In genomic region chr10:26854524-26854923, GRCh38 we compare ENCODE assay signal across 24 cellular contexts. TPM values are rescaled to one million over a fixed set of nuclear protein-coding genes. Genes with fewer than 3 reads are reported as not detected.
DNase-seq lines count a peak whose midpoint lies in the region; ATAC-seq, FAIRE-seq and TF ChIP-seq lines count a peak whose summit lies in the region.
"Had no signal": no experiment of that assay in that cellular context is flagged by ENCODE, and none has a peak within 500 bp of the region (broad histone marks: within the 10 kb centered on the region; RNA-seq: fewer than 3 reads in every experiment).

No MANE protein-coding gene starts in this region.

- ATAC-seq in HepG2 (peak; percentile 71), right lobe of liver (no peak), T-cell (replicated peaks in 1 of 4) (no peak), foreskin keratinocyte (no peak)

- H3K4me3 ChIP-seq in HepG2 (replicated peaks in 1 of 3; ENCODE audit: insufficient read depth in 1 of 3, low read depth in 2 of 3, low read length in 3 of 3) (no peak overlapping the region), right lobe of liver (no peak overlapping the region), H7 (ENCODE audit: insufficient read depth, low read depth, low read length) (no peak overlapping the region)
- H3K4me3 ChIP-seq: breast epithelium, esophagus muscularis mucosa, PC-9, SJCRH30, spleen had no signal

- peaks cover 88% of the 10 kb centered on the region for H3K79me2 ChIP-seq in HepG2 (ENCODE audit: insufficient read depth, low read length)

- no peaks in the 10 kb centered on the region for H3K9me3 Mint-ChIP-seq in T-cell

- no peaks in the 10 kb centered on the region for H3K36me3 ChIP-seq in HepG2 (replicated peaks in 1 of 2; ENCODE audit: control insufficient read depth in 1 of 2, insufficient read depth in 2 of 2, low read length in 2 of 2)
- H3K36me3 ChIP-seq in right lobe of liver = no peaks in the 10 kb centered on the region
- no peaks in the 10 kb centered on the region for H3K36me3 ChIP-seq in H7 (replicated peaks; ENCODE audit: control insufficient read depth, insufficient read depth, low read length)
- H3K36me3 ChIP-seq: breast epithelium, esophagus muscularis mucosa, WERI-Rb-1 had no signal

- H4K20me1 ChIP-seq in HepG2 (ENCODE audit: insufficient read depth, low read length) = peaks cover 17% of the 10 kb centered on the region

- H3K27me3 Mint-ChIP-seq in T-cell = no peaks in the 10 kb centered on the region

- TF ChIP-seq POLR2A in HepG2 (IDR thresholded peaks at IDR 0.05; ENCODE audit: insufficient read depth in 1 of 2, low read depth in 2 of 2, low read length in 2 of 2) (no peak), right lobe of liver (IDR thresholded peaks at IDR 0.05) (no peak), GM12892 (IDR thresholded peaks at IDR 0.05; ENCODE audit: low read depth, low read length) (no peak)

- H2AFZ ChIP-seq in HepG2 (ENCODE audit: low read length) = no peak overlapping the region
- H2AFZ ChIP-seq: PC-9 had no signal

- no peaks in the 10 kb centered on the region for H3K9me3 ChIP-seq in HepG2 (ENCODE audit: low read length)
- H3K9me3 ChIP-seq in right lobe of liver = no peaks in the 10 kb centered on the region
- H3K9me3 ChIP-seq: breast epithelium, esophagus muscularis mucosa, SJCRH30, spleen had no signal

- in situ Hi-C loops in HepG2 (cut with HindIII; ENCODE audit: extremely low pct_ligation_motif_present, low pct_unique_long_range_greater_than_20kb) = no loop called here

- peak; percentile 29 for DNase-seq in HepG2 (ENCODE audit: low spot score)
- no peak for DNase-seq in right lobe of liver
- DNase-seq in T-cell = no peak
- DNase-seq in foreskin keratinocyte = peak in 1 of 2 donors; percentile 18
- DNase-seq in amniotic stem cell (lab: John Stamatoyannopoulos, UW) = no peak
- no peak for DNase-seq in GM12892 (ENCODE audit: insufficient read length)
- DNase-seq in caudate nucleus (lab: John Stamatoyannopoulos, UW) = no peak
- DNase-seq in H7 = no peak
- DNase-seq: activated CD4-positive, alpha-beta T cell treated with anti-CD3 and anti-CD28 coated beads, Interleukin-2, amount 50 U/mL, for 48 hours; activated naive CD4-positive, alpha-beta T cell; activated T-cell treated with anti-CD3 and anti-CD28 coated beads for 4 hours; DND-41; glutamatergic neuron; NCI-H1436; SJCRH30; spleen; stimulated activated CD8-positive, alpha-beta memory T cell treated with anti-CD3 and anti-CD28 coated beads, Interleukin-4, amount 100 ng/mL, for 48 hours; T-helper 2 cell; WERI-Rb-1 had no signal

- no peak for TF ChIP-seq CTCF in HepG2 (CRISPR knock-in tag; IDR thresholded peaks at IDR 0.05)
- no peak for TF ChIP-seq CTCF in right lobe of liver (IDR thresholded peaks at IDR 0.05)
- TF ChIP-seq CTCF in foreskin keratinocyte (conservative IDR thresholded peaks at IDR 0.05) = no peak

- POLR2A ChIA-PET in HepG2 (lab: Yijun Ruan, JAX) (no interaction called here), T-cell (lab: Charles Lee) (no interaction called here)

- peaks cover 77 to 83% (median 80%) of the 10 kb centered on the region in 3 donors for H3K4me1 Mint-ChIP-seq in T-cell

- 0% methylated on average over 1 of the region's 1 CpG for WGBS in HepG2 (ENCODE audit: low lambda C conversion rate)
- WGBS in right lobe of liver (ENCODE audit: insufficient coverage, low coverage, low lambda C conversion rate, missing lambda C conversion rate) = 38% methylated on average over 1 of the region's 1 CpG

- H3K27ac ChIP-seq in HepG2 (ENCODE audit: extremely low read length, insufficient read depth, low read length) (peak overlapping the region; percentile 16), right lobe of liver (no peak overlapping the region), foreskin keratinocyte (peak overlapping the region; percentile 66), caudate nucleus (ENCODE audit: low read depth, low read length) (no peak overlapping the region)
- H3K27ac ChIP-seq: breast epithelium, esophagus muscularis mucosa, PC-9, SJCRH30, WERI-Rb-1 had no signal

- TF ChIP-seq EP300 in HepG2 (IDR thresholded peaks at IDR 0.05; ENCODE audit: low read depth in 2 of 2, low read length in 2 of 2) (no peak), HepG2 (CRISPR knock-in tag; IDR thresholded peaks at IDR 0.05; ENCODE audit: borderline replicate concordance) (no peak)

- no TSS peak for BruUV-seq in HepG2 (replicated peaks; lab: Mats Ljungman, UMichigan)

- intact Hi-C loops in HepG2 (cut with micrococcal nuclease; ENCODE audit: unreplicated experiment) = no loop called here
- intact Hi-C loops in right lobe of liver (cut with DNase I) = no loop called here

- no peak for TF ChIP-seq RAD21 in HepG2 (CRISPR knock-in tag; IDR thresholded peaks at IDR 0.05)

- H3K27me3 ChIP-seq in HepG2 (ENCODE audit: control insufficient read depth in 1 of 2, insufficient read depth in 2 of 2, low read length in 2 of 2) (no peaks in the 10 kb centered on the region; a peak in 1 of 5 replicates), right lobe of liver (no peaks in the 10 kb centered on the region), foreskin keratinocyte (no peaks in the 10 kb centered on the region), H7 (ENCODE audit: control insufficient read depth, insufficient read depth, low read length) (no peaks in the 10 kb centered on the region)
- H3K27me3 ChIP-seq: breast epithelium, esophagus muscularis mucosa, SJCRH30, spleen had no signal

- peaks cover 15% of the 10 kb centered on the region for H3K36me3 Mint-ChIP-seq in T-cell

- peak overlapping the region; percentile 31; the same call in 1 of the 2 replicates for H3K4me2 ChIP-seq in HepG2 (ENCODE audit: low read depth, low read length)
- H3K4me2 ChIP-seq: PC-9 had no signal

- CTCF ChIA-PET in HepG2 (lab: Yijun Ruan, JAX; ENCODE audit: low intra/inter-chr PET ratio, low total read pairs) = no interaction called here
- CTCF ChIA-PET in T-cell (lab: Charles Lee) = no interaction called here

- FAIRE-seq in HepG2 (lab: Jason Lieb, UNC) = no peak
- no peak for FAIRE-seq in GM12892 (lab: Jason Lieb, UNC)
- FAIRE-seq: H1 had no signal

- no peak overlapping the region for H3K27ac Mint-ChIP-seq in T-cell

- peak overlapping the region in 2 of 3 donors; percentile 3 to 52 for H3K4me3 Mint-ChIP-seq in T-cell
- H3K4me3 Mint-ChIP-seq: CD14-positive monocyte had no signal

- H3K4me1 ChIP-seq in HepG2 (ENCODE audit: insufficient read depth, low read length) = peaks cover 51% of the 10 kb centered on the region
- peaks cover 0 to 42% (median 7%) of the 10 kb centered on the region in 4 donors for H3K4me1 ChIP-seq in right lobe of liver
- peaks cover 29% of the 10 kb centered on the region for H3K4me1 ChIP-seq in foreskin keratinocyte
- H3K4me1 ChIP-seq: breast epithelium had no signal

- no peak overlapping the region for H3K9ac ChIP-seq in HepG2 (ENCODE audit: insufficient read depth, low read depth, low read length)

TF ChIP-seq in HepG2, 621 proteins besides CTCF, POLR2A, EP300 and RAD21 (continues in another document):
- TF ChIP-seq NRL (CRISPR knock-in tag; IDR thresholded peaks at IDR 0.05; ENCODE audit: borderline replicate concordance) = no peak
- TF ChIP-seq ZNF660 (CRISPR knock-in tag; IDR thresholded peaks at IDR 0.05; ENCODE audit: borderline replicate concordance, low read depth) = no peak
- no peak for TF ChIP-seq GPBP1L1 (CRISPR knock-in tag; IDR thresholded peaks at IDR 0.05)

RNA-seq across cellular contexts. Expression of gene ABI1, which starts 6.2 kb away (rescaled TPM):
- 22.9 and 29.3 TPM in 2 replicates for total RNA-seq in HepG2 (2016; rRNA removed; fragmentation: Illumina TruSeq; extraction: Trizol)
- 3.5 and 4.0 TPM in 2 replicates for total RNA-seq in HepG2 (2016; cell fraction: cytosol; rRNA removed; fragmentation: Illumina TruSeq; extraction: Trizol; ENCODE audit: low read depth)
- total RNA-seq in HepG2 (2016; cell fraction: insoluble cytoplasmic fraction; rRNA removed; fragmentation: Illumina TruSeq; extraction: Trizol) = 23.9 and 24.7 TPM in 2 replicates
- total RNA-seq in HepG2 (2016; cell fraction: membrane; rRNA removed; fragmentation: Illumina TruSeq; extraction: Trizol) = 9.3 and 10.0 TPM in 2 replicates
- 18.3 and 20.7 TPM in 2 replicates for total RNA-seq in HepG2 (2016; cell fraction: nucleus; rRNA removed; fragmentation: Illumina TruSeq; extraction: Trizol)
- 16.4 and 20.9 TPM in 2 replicates for polyA plus RNA-seq in HepG2 (2011; rRNA removed)
- polyA plus RNA-seq in HepG2 (2011; cell fraction: cytosol; rRNA removed) = 13.4 and 17.1 TPM in 2 replicates
- 11.7 and 12.2 TPM in 2 replicates for polyA plus RNA-seq in HepG2 (2011; cell fraction: nucleus; rRNA removed)
- polyA plus RNA-seq in HepG2 (2012) = 12.8 and 18.5 TPM in 2 replicates
- 1.3 TPM in 2 replicates for polyA plus RNA-seq in HepG2 (2016; cell fraction: cytosol; fragmentation: Illumina TruSeq; extraction: Trizol; ENCODE audit: low read depth)
- 28.5 and 28.8 TPM in 2 replicates for polyA plus RNA-seq in HepG2 (2016; cell fraction: insoluble cytoplasmic fraction; fragmentation: Illumina TruSeq; extraction: Trizol; ENCODE audit: low read depth)
- polyA plus RNA-seq in HepG2 (2016; cell fraction: membrane; fragmentation: Illumina TruSeq; extraction: Trizol; ENCODE audit: low read depth) = 4.5 and 5.5 TPM in 2 replicates
- 18.6 and 19.8 TPM in 2 replicates for polyA plus RNA-seq in HepG2 (2016; cell fraction: nucleus; fragmentation: Illumina TruSeq; extraction: Trizol; ENCODE audit: insufficient read depth, low read depth)
- polyA minus RNA-seq in HepG2 (2011; rRNA and poly(A)+ RNA removed; ENCODE audit: low replicate concordance) = 13.8 and 16.1 TPM in 2 replicates
- 11.3 and 13.0 TPM in 2 replicates for polyA minus RNA-seq in HepG2 (2011; cell fraction: cytosol; rRNA and poly(A)+ RNA removed)
- 37.5 and 44.6 TPM in 2 replicates for polyA minus RNA-seq in HepG2 (2011; cell fraction: nucleus; rRNA and poly(A)+ RNA removed)
- total RNA-seq in right lobe of liver = 10 to 100 TPM; 13.4 to 25.3 (median 17.4) TPM
- 10 to 100 TPM; 51.9 to 78.8 (median 60.0) TPM for total RNA-seq in T-cell
- 44.3 and 51.9 TPM in 2 replicates for total RNA-seq in foreskin keratinocyte
- polyA plus RNA-seq in foreskin keratinocyte = 22.7 and 24.8 TPM in 2 replicates
- 48.9 TPM for polyA plus RNA-seq in GM12892 (2012; ENCODE audit: missing spikeins)
- total RNA-seq in H7 (2014; rRNA removed; shearing (Covaris generic)) = 29.7 and 37.4 TPM in 2 replicates

Comparison
In these comparisons a context has a peak if more than half of its experiments do, and no peak if none do; other contexts are left out.
1. H3K27ac ChIP-seq: peak in HepG2 (single experiment) and foreskin keratinocyte (single experiment); none in right lobe of liver (0 of 3) and caudate nucleus (single experiment).